In genomic region chr7:97006951-97007861, GRCh38 we compare ENCODE assay signal across 12 cellular contexts. TPM values are rescaled to one million over a fixed set of nuclear protein-coding genes. Genes with fewer than 3 reads are reported as not detected.
DNase-seq lines count a peak whose midpoint lies in the region; ATAC-seq and TF ChIP-seq lines count a peak whose summit lies in the region.
"Had no signal": no experiment of that assay in that cellular context is flagged by ENCODE, and none has a peak within 500 bp of the region (broad histone marks: within the 10 kb centered on the region; RNA-seq: fewer than 3 reads in every experiment).

No MANE protein-coding gene starts in this region.

- no peak overlapping the region for H2BK5ac ChIP-seq in neuronal stem cell (ENCODE audit: low read length)

- no peaks in the 10 kb centered on the region for H3K9me3 ChIP-seq in Caco-2
- H3K9me3 ChIP-seq in HUES64 (ENCODE audit: insufficient read depth, low read depth, low read length), result no peaks in the 10 kb centered on the region
- peaks cover 0 to 3% of the 10 kb centered on the region in 2 donors for H3K9me3 ChIP-seq in neuronal stem cell (replicated peaks in 1 of 2; ENCODE audit: control insufficient read depth in 2 of 2, insufficient read depth in 1 of 2, low read depth in 1 of 2, low read length in 2 of 2)

- ATAC-seq in GM19328 (IDR thresholded peaks at IDR 0.05; ENCODE audit: unreplicated experiment), result no peak

- BruUV-seq in Caco-2 (replicated peaks; lab: Mats Ljungman, UMichigan), result no TSS peak

- intact Hi-C loops in Caco-2 (cut with micrococcal nuclease; ENCODE audit: unreplicated experiment), result no loop called here

- peak overlapping the region; percentile 65 for H3K14ac ChIP-seq in neuronal stem cell (ENCODE audit: low read length)

- H2BK15ac ChIP-seq in neuronal stem cell (ENCODE audit: low read length), result peak overlapping the region; percentile 88

- H3K4me1 Mint-ChIP-seq in Caco-2 (ENCODE audit: low read depth, unreplicated experiment), result no peaks in the 10 kb centered on the region

- no peaks in the 10 kb centered on the region for H3K36me3 Mint-ChIP-seq in Caco-2 (ENCODE audit: insufficient read depth, unreplicated experiment)

- H4K8ac ChIP-seq in neuronal stem cell (ENCODE audit: low read depth, low read length), result no peak overlapping the region

- no peak overlapping the region for H3K18ac ChIP-seq in neuronal stem cell (ENCODE audit: low read length)

- in situ Hi-C loops in ACHN (cut with HindIII; ENCODE audit: low pct_ligation_motif_present, low pct_unique_long_range_greater_than_20kb, low sequenced_read_pairs), result no loop called here

- no peaks in the 10 kb centered on the region for H3K79me1 ChIP-seq in neuronal stem cell (ENCODE audit: low read depth, low read length)

- no peaks in the 10 kb centered on the region for H3K27me3 Mint-ChIP-seq in Caco-2 (ENCODE audit: insufficient read depth, unreplicated experiment)

- H2BK120ac ChIP-seq in neuronal stem cell (ENCODE audit: low read depth, low read length), result no peak overlapping the region

- CTCF ChIA-PET in Caco-2 (lab: Charles Lee), result interaction anchor here (4.0 kb wide), 1 partner anchor 20 kb away, joined by 13 read pairs; no protein-coding TSS in a partner anchor

- H3K36me3 ChIP-seq in Caco-2 (ENCODE audit: control insufficient read depth, insufficient read depth, low read length) (no peaks in the 10 kb centered on the region), HUES64 (ENCODE audit: insufficient read depth, low read length) (no peaks in the 10 kb centered on the region), neuronal stem cell (replicated peaks in 1 of 2; ENCODE audit: control insufficient read depth in 2 of 2, insufficient read depth in 2 of 2, low read length in 2 of 2) (no peaks in the 10 kb centered on the region)
- H3K36me3 ChIP-seq: spleen had no signal

- no peak overlapping the region for H2BK12ac ChIP-seq in neuronal stem cell (ENCODE audit: low read length)

- H3K23ac ChIP-seq in neuronal stem cell (ENCODE audit: low read depth, low read length, poor library complexity), result no peak overlapping the region

- H3K9me3 Mint-ChIP-seq in Caco-2 (ENCODE audit: unreplicated experiment), result no peaks in the 10 kb centered on the region

- peak overlapping the region; percentile 47 for H3K4me2 ChIP-seq in neuronal stem cell (ENCODE audit: insufficient read depth, low read length, poor library complexity, severe bottlenecking)

- H3K9ac ChIP-seq in HUES64 (ENCODE audit: low read depth, low read length), result no peak overlapping the region; the same call in 1 of the 2 replicates
- no peak overlapping the region for H3K9ac ChIP-seq in neuronal stem cell (ENCODE audit: low read depth, low read length, poor library complexity)

- no peak overlapping the region for H3K4ac ChIP-seq in neuronal stem cell (ENCODE audit: low read length)

- WGBS in HUES64, result 3% methylated on average over 41 of the region's 41 CpGs
- no CpG with 5 or more reads among the region's 41 CpGs for WGBS in neuronal stem cell (ENCODE audit: extremely low coverage in 2 of 2, insufficient read length in 2 of 2, insufficient replicate concordance in 1 of 2), 2 donors

- H2AK5ac ChIP-seq in neuronal stem cell (ENCODE audit: low read depth, low read length), result peak overlapping the region; percentile 33

- POLR2A ChIA-PET in Caco-2 (lab: Charles Lee), result interaction anchor here (0.5 to 0.6 kb wide), 2 partner anchors 724 to 1051 kb away, joined by 4 to 16 read pairs; no protein-coding TSS in a partner anchor

- H3K4me3 ChIP-seq in Caco-2 (ENCODE audit: low read depth, low read length), result peak overlapping the region; percentile 80
- peak overlapping the region; percentile 52 for H3K4me3 ChIP-seq in HUES64 (ENCODE audit: low read length)
- peak overlapping the region; percentile 66 for H3K4me3 ChIP-seq in coronary artery
- peak overlapping the region in 1 of 2 donors; percentile 10 for H3K4me3 ChIP-seq in neuronal stem cell (ENCODE audit: low read length in 2 of 2)
- H3K4me3 ChIP-seq: lung had no signal

- H3K27ac Mint-ChIP-seq in Caco-2 (ENCODE audit: unreplicated experiment), result peak overlapping the region; percentile 66

- H3K27ac ChIP-seq in HUES64 (ENCODE audit: low read depth, low read length), result no peak overlapping the region
- H3K27ac ChIP-seq in coronary artery, result no peak overlapping the region
- no peak overlapping the region for H3K27ac ChIP-seq in neuronal stem cell (replicated peaks; ENCODE audit: low read length)
- H3K27ac ChIP-seq: spleen had no signal

- H3K4me1 ChIP-seq in Caco-2 (peaks cover 6% of the 10 kb centered on the region; the same call in 1 of the 2 replicates), HUES64 (ENCODE audit: insufficient read depth, low read length) (peaks cover 17% of the 10 kb centered on the region), neuronal stem cell (ENCODE audit: control insufficient read depth in 2 of 2, insufficient read depth in 1 of 2, low read depth in 1 of 2, low read length in 2 of 2) (peaks cover 0 to 8% of the 10 kb centered on the region in 2 donors)

- TF ChIP-seq CTCF in Caco-2 (IDR thresholded peaks at IDR 0.05; ENCODE audit: insufficient read depth in 1 of 2, low read depth in 1 of 2, low read length in 1 of 2, severe bottlenecking in 1 of 2, unreplicated experiment in 1 of 2), result no peak
- no peak for TF ChIP-seq CTCF in coronary artery (IDR thresholded peaks at IDR 0.05)

- H3K27me3 ChIP-seq in Caco-2 (replicated peaks; ENCODE audit: control insufficient read depth, insufficient read depth, low read length) (no peaks in the 10 kb centered on the region), HUES64 (ENCODE audit: insufficient read depth, low read length) (peaks cover 96% of the 10 kb centered on the region), neuronal stem cell (ENCODE audit: control insufficient read depth in 3 of 3, insufficient read depth in 3 of 3, low read depth in 1 of 3, low read length in 3 of 3) (peaks cover 36 to 92% (median 80%) of the 10 kb centered on the region in 3 experiments)

- peak overlapping the region; percentile 93 for H2AFZ ChIP-seq in neuronal stem cell (ENCODE audit: low read length)

- peak overlapping the region; percentile 86 for H3K4me3 Mint-ChIP-seq in Caco-2 (ENCODE audit: unreplicated experiment)

- no peak for DNase-seq in Caco-2
- no peak for DNase-seq in coronary artery (ENCODE audit: low spot score)
- peak; percentile 49 for DNase-seq in neuronal stem cell (ENCODE audit: low spot score)
- no peak for DNase-seq in ACHN
- no peak for DNase-seq in NCI-H526 (lab: John Stamatoyannopoulos, UW)
- DNase-seq: amygdala, spleen had no signal

- no peak overlapping the region for H4K91ac ChIP-seq in neuronal stem cell (ENCODE audit: low read depth, low read length, poor library complexity)

RNA-seq across cellular contexts. Expression of gene DLX6, which starts 1.9 kb away (rescaled TPM):
- 3.5 and 3.9 TPM in 2 replicates for total RNA-seq in Caco-2 (2022)
- 0.10 TPM for polyA plus RNA-seq in HUES64 (2013, experiment 1 of 2)
- not detected for polyA plus RNA-seq in HUES64 (2013, experiment 2 of 2)
- 0.52 TPM for polyA plus RNA-seq in neuronal stem cell (2013, experiment 1 of 2)
- 0.66 TPM for polyA plus RNA-seq in neuronal stem cell (2013, experiment 2 of 2)
- total RNA-seq: lung; spleen; T-helper 2 cell treated with Interferon-gamma antibody and Interleukin-4, amounts not matched to agents 100 ng/mL and 5 ng/mL, for 36 hours had no signal
- polyA plus RNA-seq: lung, spleen had no signal

RNA-seq across cellular contexts. Expression of gene DLX5, which starts 17.4 kb away (rescaled TPM):
- 0.30 TPM in 1 of 2 replicates, not detected in the other for total RNA-seq in Caco-2 (2022)
- 1.0 TPM for polyA plus RNA-seq in HUES64 (2013, experiment 1 of 2)
- polyA plus RNA-seq in HUES64 (2013, experiment 2 of 2), result 0.57 TPM
- 5.1 TPM for polyA plus RNA-seq in neuronal stem cell (2013, experiment 1 of 2)
- 4.3 TPM for polyA plus RNA-seq in neuronal stem cell (2013, experiment 2 of 2)
- total RNA-seq: NCI-H460; T-helper 2 cell treated with Interferon-gamma antibody and Interleukin-4, amounts not matched to agents 100 ng/mL and 5 ng/mL, for 36 hours had no signal
